Comparison of ENCODE assay signal across 9 cellular contexts in the genomic region with DNA sequence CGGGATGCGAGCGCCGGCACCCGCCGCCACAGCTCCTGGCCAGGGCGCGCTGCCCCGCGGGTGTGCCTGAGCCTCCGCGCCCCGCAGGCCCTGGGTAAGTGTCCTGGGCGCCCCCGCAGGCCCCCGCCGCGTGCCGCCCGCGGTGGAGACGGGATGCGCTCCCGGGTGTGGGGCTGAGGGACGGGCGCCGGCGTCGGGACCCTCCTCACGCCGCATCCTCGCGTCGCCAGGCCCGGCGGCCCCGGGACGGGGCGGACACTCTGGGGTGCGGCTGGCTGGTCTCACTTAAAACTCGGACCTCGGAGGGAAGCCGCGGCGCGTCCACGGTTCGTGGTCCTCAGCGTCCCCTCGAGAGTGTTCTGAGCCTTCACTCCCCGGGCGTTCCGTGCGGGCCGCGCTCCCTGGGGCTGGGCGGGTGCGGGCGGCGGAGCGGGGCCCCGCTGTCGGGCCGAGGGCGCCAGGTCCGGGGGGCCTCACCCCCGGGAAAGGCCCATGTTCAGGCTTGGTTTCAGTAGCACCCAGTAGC.
A peak's percentile ranks its signal among the peaks of the same experiment; 100 is the strongest.
DNase-seq lines count a peak whose midpoint lies in the region; ATAC-seq lines count a peak whose summit lies in the region.
"Had no signal": no experiment of that assay in that cellular context is flagged by ENCODE, and none has a peak within 500 bp of the region (broad histone marks: within the 10 kb centered on the region; RNA-seq: fewer than 3 reads in every experiment).

No MANE protein-coding gene starts in this region.

- H3K27me3 ChIP-seq in adipocyte (replicated peaks; ENCODE audit: control insufficient read depth, insufficient read depth, low read length) = no peaks in the 10 kb centered on the region
- peaks cover 55% of the 10 kb centered on the region for H3K27me3 ChIP-seq in neuron (ENCODE audit: insufficient read depth, low read length)

- peak overlapping the region; percentile 84 for H3K9ac ChIP-seq in adipocyte (ENCODE audit: low read length)

- H3K4me3 Mint-ChIP-seq in effector memory CD8-positive, alpha-beta T cell = no peak overlapping the region

- H3K9me3 Mint-ChIP-seq in effector memory CD8-positive, alpha-beta T cell = no peaks in the 10 kb centered on the region
- H3K9me3 Mint-ChIP-seq: activated B cell treated with CpG ODN at 0.5 μM for 24 hours had no signal

- H3K36me3 ChIP-seq in adipocyte (ENCODE audit: control insufficient read depth, insufficient read depth, low read length, severe bottlenecking) = peaks cover under 1% of the 10 kb centered on the region
- H3K36me3 ChIP-seq in neuron (ENCODE audit: insufficient read depth, low read length) = no peaks in the 10 kb centered on the region

- H3K9me3 ChIP-seq in adipocyte (ENCODE audit: control insufficient read depth, low read length) = no peaks in the 10 kb centered on the region
- H3K9me3 ChIP-seq in neuron (ENCODE audit: low read length) = peaks cover 17% of the 10 kb centered on the region

- peaks cover 0 to 4% of the 10 kb centered on the region in 2 donors for H3K4me1 Mint-ChIP-seq in effector memory CD8-positive, alpha-beta T cell (ENCODE audit: low read depth in 2 of 2)

- peak overlapping the region; percentile 22 for H2AFZ ChIP-seq in neuron (ENCODE audit: low read depth, low read length)

- H3K27me3 Mint-ChIP-seq in effector memory CD8-positive, alpha-beta T cell = peaks cover 35 to 61% of the 10 kb centered on the region in 2 donors

- no peak overlapping the region for H3K27ac Mint-ChIP-seq in effector memory CD8-positive, alpha-beta T cell
- H3K27ac Mint-ChIP-seq: activated B cell treated with CpG ODN at 0.5 μM for 24 hours had no signal

- peaks cover 9% of the 10 kb centered on the region for H3K4me1 ChIP-seq in adipocyte (ENCODE audit: control insufficient read depth, insufficient read depth, low read length)
- peaks cover 4% of the 10 kb centered on the region for H3K4me1 ChIP-seq in neuron (ENCODE audit: insufficient read depth, low read length)

- peaks cover 9% of the 10 kb centered on the region for H3K36me3 Mint-ChIP-seq in effector memory CD8-positive, alpha-beta T cell (ENCODE audit: insufficient read depth)

- DNase-seq in adipocyte (ENCODE audit: low read depth) (peak; percentile 48), NCI-H345 treated with DMSO at 0.1 percent for 48 hours (lab: John Stamatoyannopoulos, UW; ENCODE audit: unreplicated experiment) (no peak), NCI-H82 (lab: John Stamatoyannopoulos, UW) (no peak)
- DNase-seq in effector memory CD8-positive, alpha-beta T cell = no peak
- no peak for DNase-seq in effector CD8-positive, alpha-beta T cell (lab: John Stamatoyannopoulos, UW)

- ATAC-seq in GM18520 (IDR thresholded peaks at IDR 0.05; ENCODE audit: unreplicated experiment) (peak; percentile 3), HG02610 (IDR thresholded peaks at IDR 0.05; ENCODE audit: unreplicated experiment) (peak; percentile 3)
- ATAC-seq in effector memory CD8-positive, alpha-beta T cell (replicated peaks) = no peak

- H3K4me3 ChIP-seq in adipocyte (ENCODE audit: low read length) = peak overlapping the region; percentile 84
- H3K4me3 ChIP-seq in neuron (ENCODE audit: low read length) = peak overlapping the region; percentile 24
